Comparison of ENCODE assay signal across 8 cellular contexts in the genomic region with DNA sequence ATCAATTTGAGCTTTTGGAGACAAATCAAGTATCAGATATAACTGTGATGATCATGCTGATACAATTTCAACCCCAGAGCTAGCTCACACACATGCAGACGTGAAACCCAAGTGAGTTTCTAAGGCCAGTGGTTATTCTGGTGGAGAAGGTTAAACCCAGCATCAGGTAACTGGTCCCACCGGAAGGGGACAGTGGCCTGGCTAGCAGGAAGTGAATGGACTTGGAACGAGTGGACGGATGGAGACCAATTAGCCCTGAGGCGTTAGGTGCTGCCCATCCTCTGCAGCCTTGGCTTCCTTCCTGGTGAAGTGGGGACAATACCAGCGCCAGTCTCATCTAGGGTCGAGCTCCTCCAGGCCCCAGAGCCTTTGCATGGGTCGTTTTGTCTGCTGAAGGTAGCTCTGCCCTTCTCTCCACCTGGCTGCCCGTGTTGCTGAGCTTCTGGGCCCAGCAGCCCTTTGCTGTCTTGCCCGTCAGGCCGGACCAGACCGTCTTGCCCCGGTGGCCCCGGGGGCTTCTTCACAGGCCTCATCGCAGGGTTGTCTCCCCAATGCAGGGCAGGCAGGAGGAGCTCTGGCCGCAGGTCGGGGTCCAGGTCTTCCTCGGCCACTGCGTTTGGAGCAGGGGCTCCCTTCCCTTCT. TPM values are rescaled to one million over a fixed set of nuclear protein-coding genes. Genes with fewer than 3 reads are reported as not detected.
DNase-seq lines count a peak whose midpoint lies in the region; ATAC-seq and TF ChIP-seq lines count a peak whose summit lies in the region.

No MANE protein-coding gene starts in this region.

- ATAC-seq in GM18873 (IDR thresholded peaks at IDR 0.05; ENCODE audit: low FRiP score, unreplicated experiment) (peak; percentile 1), T-helper 17 cell (no peak), gastroesophageal sphincter (no peak), GM21423 (IDR thresholded peaks at IDR 0.05; ENCODE audit: unreplicated experiment) (no peak)

- no peaks in the 10 kb centered on the region for H3K27me3 ChIP-seq in gastroesophageal sphincter

- DNase-seq in T-helper 17 cell (no peak), retinal pigment epithelial cell (ENCODE audit: low read depth) (no peak), glomerular visceral epithelial cell (ENCODE audit: extremely low spot score) (no peak), H4 (ENCODE audit: low spot score) (no peak), mucosa of gallbladder (ENCODE audit: low spot score) (no peak)

- H3K4me1 Mint-ChIP-seq in T-helper 17 cell = peaks cover 47% of the 10 kb centered on the region

- H3K4me1 ChIP-seq in gastroesophageal sphincter = peaks cover 3 to 50% (median 18%) of the 10 kb centered on the region in 3 donors

- no peak for TF ChIP-seq POLR2A in gastroesophageal sphincter (IDR thresholded peaks at IDR 0.05)

- H3K27ac Mint-ChIP-seq in T-helper 17 cell = no peak overlapping the region

- H3K36me3 ChIP-seq in gastroesophageal sphincter = no peaks in the 10 kb centered on the region

- H3K4me3 Mint-ChIP-seq in T-helper 17 cell = peak overlapping the region; percentile 85

- no peaks in the 10 kb centered on the region for H3K36me3 Mint-ChIP-seq in T-helper 17 cell (ENCODE audit: low read depth)

- TF ChIP-seq CTCF in gastroesophageal sphincter (IDR thresholded peaks at IDR 0.05) = no peak
- no peak for TF ChIP-seq CTCF in retinal pigment epithelial cell (conservative IDR thresholded peaks at IDR 0.05; ENCODE audit: low read depth, low read length)

- peak overlapping the region; percentile 24 to 86 for H3K4me3 ChIP-seq in gastroesophageal sphincter
- peak overlapping the region; percentile 49 for H3K4me3 ChIP-seq in retinal pigment epithelial cell (ENCODE audit: low read length)

- TF ChIP-seq EP300 in gastroesophageal sphincter (IDR thresholded peaks at IDR 0.05) = no peak

- no peaks in the 10 kb centered on the region for H3K9me3 ChIP-seq in T-helper 17 cell (ENCODE audit: control insufficient read depth, low read length, poor library complexity, severe bottlenecking)
- no peaks in the 10 kb centered on the region for H3K9me3 ChIP-seq in gastroesophageal sphincter

- whole genome bisulfite sequencing in gastroesophageal sphincter (ENCODE audit: low coverage in 1 of 2), 2 donors = 68% methylated on average over 4 of the region's 19 CpGs; no CpG with 5 or more reads in 1 of the 2 donors

- peak overlapping the region; percentile 47 to 93 (median 91) for H3K27ac ChIP-seq in gastroesophageal sphincter

- H3K27me3 Mint-ChIP-seq in T-helper 17 cell = no peaks in the 10 kb centered on the region

RNA-seq across cellular contexts. Expression of a gene that starts 0.9 kb away (rescaled TPM):
- total RNA-seq in T-helper 17 cell = 1 to 10 TPM; 7.0 to 8.4 TPM
- total RNA-seq in gastroesophageal sphincter = 10 to 100 TPM; 13.1 to 17.8 (median 16.3) TPM
- 7.9 and 11.1 TPM in 2 replicates for total RNA-seq in H4 (2014; rRNA removed; shearing (Covaris generic))
- 11.0 TPM for total RNA-seq in mucosa of gallbladder

RNA-seq across cellular contexts. Expression of a gene that starts 46.0 kb away (rescaled TPM):
- not detected for total RNA-seq in T-helper 17 cell
- 10 to 100 TPM; 17.3 to 43.3 (median 23.6) TPM for total RNA-seq in gastroesophageal sphincter
- 3.8 and 5.7 TPM in 2 replicates for total RNA-seq in H4 (2014; rRNA removed; shearing (Covaris generic))
- total RNA-seq in mucosa of gallbladder = 19.5 TPM

RNA-seq across cellular contexts. Expression of a gene that starts 57.3 kb away (rescaled TPM):
- total RNA-seq in T-helper 17 cell (10 to 100 TPM; 25.6 to 29.9 TPM), gastroesophageal sphincter (100 to 1,000 TPM in 3 of 4 donors, 10 to 100 TPM in 1; 90.1 to 213 (median 146) TPM), mucosa of gallbladder (57.2 TPM)
- total RNA-seq in H4 (2014; rRNA removed; shearing (Covaris generic)) = 172 and 193 TPM in 2 replicates
